16 cellular contexts compared by ENCODE assay signal in the genomic region with DNA sequence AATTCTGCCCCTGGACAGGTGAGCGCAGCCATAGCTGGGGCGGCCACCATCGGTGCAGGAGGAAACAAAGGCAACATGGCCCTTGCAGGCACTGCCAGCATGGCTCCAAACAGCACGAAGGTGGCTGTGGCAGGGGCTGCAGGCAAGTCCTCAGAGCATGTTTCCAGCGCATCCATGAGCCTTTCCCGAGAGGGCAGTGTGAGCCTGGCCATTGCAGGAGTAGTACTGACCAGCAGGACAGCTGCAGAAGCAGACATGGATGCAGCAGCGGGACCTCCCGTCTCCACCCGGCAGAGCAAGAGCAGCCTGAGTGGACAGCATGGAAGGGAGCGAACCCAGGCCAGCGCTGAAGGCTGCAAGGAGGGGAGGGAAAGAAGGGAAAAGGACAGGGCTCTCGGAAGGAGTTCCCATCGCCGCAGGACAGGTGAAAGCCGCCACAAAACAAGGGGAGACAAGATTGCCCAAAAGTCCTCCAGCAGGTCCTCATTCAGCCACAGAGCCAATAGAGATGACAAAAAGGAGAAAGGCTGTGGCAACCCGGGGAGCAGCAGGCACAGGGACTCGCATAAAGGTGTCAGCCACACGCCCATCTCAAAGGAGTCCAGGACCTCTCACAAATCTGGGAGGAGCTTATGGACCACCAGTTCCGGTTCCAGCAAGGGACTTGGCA. TPM values are rescaled to one million over a fixed set of nuclear protein-coding genes. Genes with fewer than 3 reads are reported as not detected.
A peak's percentile ranks its signal among the peaks of the same experiment; 100 is the strongest.
DNase-seq lines count a peak whose midpoint lies in the region; ATAC-seq, FAIRE-seq and TF ChIP-seq lines count a peak whose summit lies in the region.
"Had no signal": no experiment of that assay in that cellular context is flagged by ENCODE, and none has a peak within 500 bp of the region (broad histone marks: within the 10 kb centered on the region; RNA-seq: fewer than 3 reads in every experiment).

No MANE protein-coding gene starts in this region.

- no peak overlapping the region for H3K4me3 ChIP-seq in A549
- H3K4me3 ChIP-seq in IMR-90 (ENCODE audit: insufficient read depth, low read depth, low read length) = no peak overlapping the region
- no peak overlapping the region for H3K4me3 ChIP-seq in osteoblast (ENCODE audit: insufficient read depth, low read length)
- H3K4me3 ChIP-seq in mammary epithelial cell (replicated peaks in 1 of 3; ENCODE audit: insufficient read depth in 1 of 3, low read depth in 2 of 3, low read length in 3 of 3) = no peak overlapping the region

- H4K91ac ChIP-seq in IMR-90 (ENCODE audit: insufficient read depth, low read depth, low read length) = no peak overlapping the region

- no peak for TF ChIP-seq POLR2A in A549 (IDR thresholded peaks at IDR 0.05; ENCODE audit: low read length)
- TF ChIP-seq POLR2A in IMR-90 (IDR thresholded peaks at IDR 0.05; ENCODE audit: low read depth, low read length) = no peak

- no peak overlapping the region for H3K4me3 Mint-ChIP-seq in glutamatergic neuron (ENCODE audit: unreplicated experiment)
- H3K4me3 Mint-ChIP-seq: CD4-positive, CD25-positive, alpha-beta regulatory T cell; H9; IgD-negative memory B cell had no signal

- no peaks in the 10 kb centered on the region for H3K4me1 ChIP-seq in A549
- H3K4me1 ChIP-seq in IMR-90 (ENCODE audit: control insufficient read depth, insufficient read depth, low read length) = peaks cover 1% of the 10 kb centered on the region; the same call in 1 of the 2 replicates
- H3K4me1 ChIP-seq in osteoblast (ENCODE audit: insufficient read depth, low read length) = peaks cover 3% of the 10 kb centered on the region
- H3K4me1 ChIP-seq in mammary epithelial cell (ENCODE audit: insufficient read depth, low read length) = no peaks in the 10 kb centered on the region

- dilution Hi-C loops in IMR-90 (cut with HindIII; ENCODE audit: low sequenced_read_pairs, unreplicated experiment) (no loop called here), mammary epithelial cell (cut with HindIII; ENCODE audit: low sequenced_read_pairs) (no loop called here)

- H3K27me3 ChIP-seq in IMR-90 (ENCODE audit: control insufficient read depth, insufficient read depth, low read length) (peaks cover 14% of the 10 kb centered on the region), osteoblast (ENCODE audit: insufficient read depth, low read length) (peaks cover 34% of the 10 kb centered on the region), mammary epithelial cell (ENCODE audit: insufficient read depth, low read length) (no peaks in the 10 kb centered on the region)
- H3K27me3 ChIP-seq: BE2C had no signal

- POLR2A ChIA-PET in A549 (lab: Yijun Ruan, JAX) (interaction anchor here (2.2 kb wide), 1 partner anchor 17 kb away, joined by 6 read pairs; the partner anchor contains the start of gene ATF3), IMR-90 (lab: Charles Lee; ENCODE audit: unreplicated experiment) (no interaction called here)

- H3K4ac ChIP-seq in IMR-90 (ENCODE audit: low read depth, low read length) = no peak overlapping the region

- peaks cover 3% of the 10 kb centered on the region for H3K27me3 Mint-ChIP-seq in glutamatergic neuron (ENCODE audit: unreplicated experiment)
- H3K27me3 Mint-ChIP-seq: IgD-negative memory B cell had no signal

- CTCF ChIA-PET in A549 (lab: Yijun Ruan, JAX) (interaction anchor here (1.1 to 8.9 kb wide), 5 partner anchors 17 to 170 kb away, joined by 3 to 66 read pairs (median 3); partner anchors contain the start of gene ATF3), IMR-90 (lab: Yijun Ruan, JAX) (interaction anchor here (0.7 kb wide), 1 partner anchor 77 kb away, joined by 3 read pairs; no protein-coding TSS in a partner anchor), mammary epithelial cell (lab: Charles Lee; ENCODE audit: low non-redundant PET) (no interaction called here)

- H4K5ac ChIP-seq in IMR-90 (ENCODE audit: low read depth, low read length) = no peak overlapping the region

- no peak overlapping the region for H2BK5ac ChIP-seq in IMR-90 (ENCODE audit: low read depth, low read length, poor library complexity, severe bottlenecking)

- no peaks in the 10 kb centered on the region for H3K9me3 Mint-ChIP-seq in glutamatergic neuron (ENCODE audit: unreplicated experiment)
- H3K9me3 Mint-ChIP-seq: CD4-positive, CD25-positive, alpha-beta regulatory T cell; H9 had no signal

- no peak for TF ChIP-seq RAD21 in A549 (conservative IDR thresholded peaks at IDR 0.05 in 1 of 2, IDR thresholded peaks at IDR 0.05 in 1 of 2)
- TF ChIP-seq RAD21 in IMR-90 (IDR thresholded peaks at IDR 0.05; ENCODE audit: low read length) = no peak

- ATAC-seq in A549 (peak; percentile 1 to 3; a peak in 2 of 6 replicates), IMR-90 (ENCODE audit: low read depth) (no peak)

- H3K9me1 ChIP-seq in IMR-90 (ENCODE audit: insufficient read depth, low read length) = peaks cover 7% of the 10 kb centered on the region; the same call in 1 of the 2 replicates

- no peak overlapping the region for H4K8ac ChIP-seq in IMR-90 (ENCODE audit: low read depth in 2 of 2, low read length in 2 of 2)

- no peak for FAIRE-seq in A549 (lab: Jason Lieb, UNC)
- FAIRE-seq: H1, HTR-8/SVneo had no signal

- H4K20me1 ChIP-seq in IMR-90 (ENCODE audit: insufficient read depth, low read length) = peaks cover 3% of the 10 kb centered on the region; the same call in 1 of the 2 replicates
- no peaks in the 10 kb centered on the region for H4K20me1 ChIP-seq in osteoblast (ENCODE audit: insufficient read depth, low read length)
- H4K20me1 ChIP-seq in mammary epithelial cell (ENCODE audit: insufficient read depth, low read length) = no peaks in the 10 kb centered on the region

- BruUV-seq in IMR-90 (replicated peaks; lab: Mats Ljungman, UMichigan) = no TSS peak
- no TSS peak for BruUV-seq in mammary epithelial cell (replicated peaks; lab: Mats Ljungman, UMichigan)

- H3K79me1 ChIP-seq in IMR-90 (ENCODE audit: low read depth in 1 of 2, low read length in 2 of 2) = no peaks in the 10 kb centered on the region

- in situ Hi-C loops in IMR-90 (cut with MboI; ENCODE audit: low sequenced_read_pairs) = no loop called here
- in situ Hi-C loops in mammary epithelial cell (cut with MboI; ENCODE audit: low sequenced_read_pairs in 2 of 2) = loop anchor here in 1 of 2 donors (10.0 kb wide), 1 partner anchor 151 kb away; no protein-coding TSS in a partner anchor

- peak overlapping the region; percentile 18 for H3K27ac Mint-ChIP-seq in glutamatergic neuron (ENCODE audit: unreplicated experiment)
- H3K27ac Mint-ChIP-seq: H9, IgD-negative memory B cell had no signal

- no peak overlapping the region for H2BK20ac ChIP-seq in IMR-90 (ENCODE audit: low read depth, low read length)

- no peak overlapping the region for H2AFZ ChIP-seq in IMR-90 (replicated peaks; ENCODE audit: low read length, poor library complexity)
- no peak overlapping the region for H2AFZ ChIP-seq in osteoblast (ENCODE audit: low read length)
- H2AFZ ChIP-seq in mammary epithelial cell (ENCODE audit: low read depth, low read length) = no peak overlapping the region

- peaks cover 8% of the 10 kb centered on the region for H3K36me3 Mint-ChIP-seq in glutamatergic neuron (ENCODE audit: unreplicated experiment)
- H3K36me3 Mint-ChIP-seq: CD4-positive, CD25-positive, alpha-beta regulatory T cell; IgD-negative memory B cell had no signal

- 52% methylated on average over 19 of the region's 19 CpGs for WGBS in A549 (ENCODE audit: missing lambda C conversion rate)
- WGBS in IMR-90 (ENCODE audit: extremely low coverage in 2 of 2, insufficient read length in 1 of 2), 2 experiments = 88% methylated on average over 18 of the region's 19 CpGs; no CpG with 5 or more reads in 1 of the 2 experiments
- WGBS in mammary epithelial cell (ENCODE audit: low coverage, missing lambda C conversion rate) = 87% methylated on average over 12 of the region's 19 CpGs

- DNase-seq in A549 (ENCODE audit: low read depth in 1 of 2, low spot score in 1 of 2) (no peak), IMR-90 (no peak), glutamatergic neuron (no peak), osteoblast (ENCODE audit: insufficient read length, low spot score, missing footprints) (peak; percentile 38), NCI-H1105 treated with DMSO at 0.1 percent for 48 hours (lab: John Stamatoyannopoulos, UW) (no peak), mammary epithelial cell (no peak)
- DNase-seq: ACHN; BE2C; C1 segment of cervical spinal cord; CD4-positive, CD25-positive, alpha-beta regulatory T cell; DMS79 treated with DMSO at 0.1 percent for 48 hours; GF-D8; H9 had no signal

- no peak overlapping the region for H3K23ac ChIP-seq in IMR-90 (ENCODE audit: low read depth, low read length)

- TF ChIP-seq CTCF in A549 (IDR thresholded peaks at IDR 0.05) (no peak), IMR-90 (conservative IDR thresholded peaks at IDR 0.05; ENCODE audit: low read depth, low read length) (no peak), glutamatergic neuron (IDR thresholded peaks at IDR 0.05; ENCODE audit: partially characterized antibody, unreplicated experiment) (no peak), osteoblast (IDR thresholded peaks at IDR 0.05; ENCODE audit: extremely low read depth, low read depth, low read length) (no peak), mammary epithelial cell (conservative IDR thresholded peaks at IDR 0.05 in 1 of 2, IDR thresholded peaks at IDR 0.05 in 1 of 2; ENCODE audit: extremely low read depth in 1 of 2, insufficient read depth in 1 of 2, low read depth in 1 of 2, low read length in 2 of 2) (no peak)

- no peaks in the 10 kb centered on the region for H3K4me1 Mint-ChIP-seq in glutamatergic neuron (ENCODE audit: low read depth, unreplicated experiment)
- H3K4me1 Mint-ChIP-seq: CD4-positive, CD25-positive, alpha-beta regulatory T cell; IgD-negative memory B cell had no signal

- H3K56ac ChIP-seq in IMR-90 (ENCODE audit: extremely low read depth, insufficient read depth, low read length) = no peak overlapping the region

- H3K27ac ChIP-seq in A549 = no peak overlapping the region
- H3K27ac ChIP-seq in IMR-90 (ENCODE audit: insufficient read depth, low read length) = no peak overlapping the region
- no peak overlapping the region for H3K27ac ChIP-seq in osteoblast (ENCODE audit: low read depth, low read length)
- H3K27ac ChIP-seq in mammary epithelial cell (ENCODE audit: insufficient read depth, low read depth, low read length) = no peak overlapping the region

- intact Hi-C loops in IMR-90 (cut with micrococcal nuclease) (no loop called here), mammary epithelial cell (cut with micrococcal nuclease) (no loop called here)

- H3K9me3 ChIP-seq in A549 (no peaks in the 10 kb centered on the region), IMR-90 (ENCODE audit: control insufficient read depth, insufficient read depth, low read length) (no peaks in the 10 kb centered on the region), osteoblast (ENCODE audit: low read depth, low read length) (no peaks in the 10 kb centered on the region), mammary epithelial cell (replicated peaks; ENCODE audit: insufficient read depth, low read length) (no peaks in the 10 kb centered on the region)
- H3K9me3 ChIP-seq: BE2C had no signal

- H3K4me2 ChIP-seq in A549 (no peak overlapping the region), IMR-90 (ENCODE audit: low read depth, low read length) (no peak overlapping the region), osteoblast (ENCODE audit: insufficient read depth, low read length) (no peak overlapping the region), mammary epithelial cell (ENCODE audit: insufficient read depth, low read depth, low read length) (no peak overlapping the region)

- no peak overlapping the region for H3K18ac ChIP-seq in IMR-90 (ENCODE audit: low read depth, low read length)

- no peaks in the 10 kb centered on the region for H3K36me3 ChIP-seq in IMR-90 (ENCODE audit: control insufficient read depth, insufficient read depth, low read length)
- H3K36me3 ChIP-seq in osteoblast (ENCODE audit: insufficient read depth, low read length) = no peaks in the 10 kb centered on the region
- H3K36me3 ChIP-seq in mammary epithelial cell (ENCODE audit: insufficient read depth, low read length) = no peaks in the 10 kb centered on the region

- no peak overlapping the region for H3K14ac ChIP-seq in IMR-90 (replicated peaks; ENCODE audit: low read depth, low read length)

- H3K79me2 ChIP-seq in osteoblast (ENCODE audit: insufficient read depth, low read length) (no peaks in the 10 kb centered on the region), mammary epithelial cell (ENCODE audit: insufficient read depth, low read length) (no peaks in the 10 kb centered on the region)

- no peak for TF ChIP-seq EP300 in A549 (IDR thresholded peaks at IDR 0.05)

- 0 out of 2 replicates have a peak overlapping the region, but pooled peaks have one; percentile 33 for H2AK5ac ChIP-seq in IMR-90 (ENCODE audit: low read depth, low read length)

- no peak overlapping the region for H2BK15ac ChIP-seq in IMR-90 (ENCODE audit: low read depth, low read length)

- no peak overlapping the region for H2BK120ac ChIP-seq in IMR-90 (ENCODE audit: low read depth, low read length)

- no peak overlapping the region for H3K9ac ChIP-seq in IMR-90 (ENCODE audit: low read depth, low read length)
- H3K9ac ChIP-seq in mammary epithelial cell (ENCODE audit: insufficient read depth, low read length) = no peak overlapping the region

- no peak overlapping the region for H2AK9ac ChIP-seq in IMR-90 (replicated peaks; ENCODE audit: low read depth, low read length, poor library complexity)

RNA-seq across cellular contexts. Expression of gene ATF3, which starts 17.4 kb away (rescaled TPM):
- polyA plus RNA-seq in A549 (2011; rRNA removed) (33.4 and 62.9 TPM in 2 replicates), A549 (2017; fragmentation: RNase III; extraction: RNeasy Plus Mini Kit Qiagen cat#74134 plus additional on column Dnase treatment) (4.4 to 5.0 TPM (median 4.7 TPM) in 3 replicates), IMR-90 (2012; rRNA removed) (12.3 and 17.9 TPM in 2 replicates), mammary epithelial cell (1.3 TPM)
- polyA plus RNA-seq in A549 (2012; cell fraction: cytosol; rRNA removed) = 29.2 and 44.9 TPM in 2 replicates
- 81.6 and 101 TPM in 2 replicates for polyA plus RNA-seq in A549 (2012; cell fraction: nucleus; rRNA removed)
- polyA minus RNA-seq in A549 (2011; rRNA and poly(A)+ RNA removed) = 106 and 171 TPM in 2 replicates
- total RNA-seq in IMR-90 (2012; rRNA removed) (9.9 and 15.0 TPM in 2 replicates), glutamatergic neuron (ENCODE audit: unreplicated experiment) (35.3 TPM), osteoblast (3.2 and 3.6 TPM in 2 replicates), mammary epithelial cell (10 to 100 TPM in 1 of 2 donors, 1 to 10 TPM in 1; 3.5 to 17.8 TPM)
- polyA plus RNA-seq in IMR-90 (2012; cell fraction: cytosol; rRNA removed) = 13.7 and 26.0 TPM in 2 replicates
- polyA plus RNA-seq in IMR-90 (2012; cell fraction: nucleus; rRNA removed; ENCODE audit: low replicate concordance) = 98.0 and 356 TPM in 2 replicates
- 2.3 TPM for polyA minus RNA-seq in mammary epithelial cell
